Comparison of ENCODE assay signal across 9 cellular contexts in genomic region chr1:185719021-185719420, GRCh38. TPM values are rescaled to one million over a fixed set of nuclear protein-coding genes. Genes with fewer than 3 reads are reported as not detected.
DNase-seq lines count a peak whose midpoint lies in the region.
"Had no signal": no experiment of that assay in that cellular context is flagged by ENCODE, and none has a peak within 500 bp of the region (broad histone marks: within the 10 kb centered on the region; RNA-seq: fewer than 3 reads in every experiment).

No MANE protein-coding gene starts in this region.

- no peaks in the 10 kb centered on the region for H3K36me3 Mint-ChIP-seq in activated T-helper 2 cell treated with anti-CD3 and anti-CD28 coated beads, Interferon-gamma antibody, Interleukin-2, Interleukin-4, amounts not matched to agents 10 μg/mL and 5 μg/mL and 100 μg/mL, durations not matched to agents 14 hours and 24 hours and 36 hours (ENCODE audit: low read depth)

- peak; percentile 23 for DNase-seq in DMS114 treated with DMSO at 0.1 percent for 48 hours (lab: John Stamatoyannopoulos, UW; ENCODE audit: unreplicated experiment)
- peak; percentile 59 for DNase-seq in NCI-H226
- peak; percentile 22 for DNase-seq in dermis blood vessel endothelial cell
- peak; percentile 84 for DNase-seq in myocyte (ENCODE audit: low read depth)
- no peak for DNase-seq in activated T-helper 2 cell treated with anti-CD3 and anti-CD28 coated beads, Interferon-gamma antibody, Interleukin-2, Interleukin-4, amounts not matched to agents 10 μg/mL and 5 μg/mL and 100 μg/mL, durations not matched to agents 14 hours and 24 hours and 36 hours (ENCODE audit: low spot score)
- no peak for DNase-seq in stimulated activated CD4-positive, alpha-beta T cell treated with anti-CD3 and anti-CD28 coated beads, Interleukin-2, amount 100 ng/mL, for 48 hours
- DNase-seq in NCI-H2107 treated with DMSO at 0.1 percent for 48 hours (lab: John Stamatoyannopoulos, UW; ENCODE audit: unreplicated experiment), result no peak
- DNase-seq in NCI-H510A treated with DMSO at 0.1 percent for 48 hours (lab: John Stamatoyannopoulos, UW), result no peak
- DNase-seq: activated T-cell treated with anti-CD3 and anti-CD28 coated beads, Interleukin-2, amount 50 U/mL, for 48 hours had no signal

- H3K9me3 Mint-ChIP-seq in activated T-helper 2 cell treated with anti-CD3 and anti-CD28 coated beads, Interferon-gamma antibody, Interleukin-2, Interleukin-4, amounts not matched to agents 10 μg/mL and 5 μg/mL and 100 μg/mL, durations not matched to agents 14 hours and 24 hours and 36 hours, result peaks cover 2% of the 10 kb centered on the region

- intact Hi-C loops in activated T-helper 2 cell treated with anti-CD3 and anti-CD28 coated beads, Interferon-gamma antibody, Interleukin-2, Interleukin-4, amounts not matched to agents 10 μg/mL and 5 μg/mL and 100 μg/mL, durations not matched to agents 14 hours and 24 hours and 36 hours (cut with micrococcal nuclease), result no loop called here

- no peak overlapping the region for H3K4me3 Mint-ChIP-seq in activated T-helper 2 cell treated with anti-CD3 and anti-CD28 coated beads, Interferon-gamma antibody, Interleukin-2, Interleukin-4, amounts not matched to agents 10 μg/mL and 5 μg/mL and 100 μg/mL, durations not matched to agents 14 hours and 24 hours and 36 hours (ENCODE audit: low read depth)

- peaks cover 31% of the 10 kb centered on the region for H3K27me3 Mint-ChIP-seq in activated T-helper 2 cell treated with anti-CD3 and anti-CD28 coated beads, Interferon-gamma antibody, Interleukin-2, Interleukin-4, amounts not matched to agents 10 μg/mL and 5 μg/mL and 100 μg/mL, durations not matched to agents 14 hours and 24 hours and 36 hours (ENCODE audit: low read depth)

- no peak overlapping the region for H3K27ac Mint-ChIP-seq in activated T-helper 2 cell treated with anti-CD3 and anti-CD28 coated beads, Interferon-gamma antibody, Interleukin-2, Interleukin-4, amounts not matched to agents 10 μg/mL and 5 μg/mL and 100 μg/mL, durations not matched to agents 14 hours and 24 hours and 36 hours

- H3K4me1 Mint-ChIP-seq in activated T-helper 2 cell treated with anti-CD3 and anti-CD28 coated beads, Interferon-gamma antibody, Interleukin-2, Interleukin-4, amounts not matched to agents 10 μg/mL and 5 μg/mL and 100 μg/mL, durations not matched to agents 14 hours and 24 hours and 36 hours (ENCODE audit: low read depth), result no peaks in the 10 kb centered on the region

RNA-seq across cellular contexts. Expression of gene HMCN1, which starts 15.2 kb away (rescaled TPM):
- total RNA-seq in dermis blood vessel endothelial cell (3.6 and 8.3 TPM in 2 replicates), myocyte (0.05 and 2.2 TPM in 2 replicates)
- polyA plus RNA-seq in myocyte (2012), result 0.26 TPM
- 0.18 and 0.28 TPM in 2 replicates for total RNA-seq in activated T-helper 2 cell treated with anti-CD3 and anti-CD28 coated beads, Interferon-gamma antibody, Interleukin-2, Interleukin-4, amounts not matched to agents 10 μg/mL and 5 μg/mL and 100 μg/mL, durations not matched to agents 14 hours and 24 hours and 36 hours

Comparison
In these comparisons a context has a peak if more than half of its experiments do, and no peak if none do; other contexts are left out.
1. DNase-seq: peak in DMS114 treated with DMSO at 0.1 percent for 48 hours (single experiment), NCI-H226 (single experiment), dermis blood vessel endothelial cell (single experiment) and myocyte (single experiment); none in activated T-helper 2 cell treated with anti-CD3 and anti-CD28 coated beads, Interferon-gamma antibody, Interleukin-2, Interleukin-4, amounts not matched to agents 10 μg/mL and 5 μg/mL and 100 μg/mL, durations not matched to agents 14 hours and 24 hours and 36 hours (single experiment), stimulated activated CD4-positive, alpha-beta T cell treated with anti-CD3 and anti-CD28 coated beads, Interleukin-2, amount 100 ng/mL, for 48 hours (0 of 2), NCI-H2107 treated with DMSO at 0.1 percent for 48 hours (single experiment) and NCI-H510A treated with DMSO at 0.1 percent for 48 hours (single experiment).